ENCODE assay signal across 12 cellular contexts in the genomic region with DNA sequence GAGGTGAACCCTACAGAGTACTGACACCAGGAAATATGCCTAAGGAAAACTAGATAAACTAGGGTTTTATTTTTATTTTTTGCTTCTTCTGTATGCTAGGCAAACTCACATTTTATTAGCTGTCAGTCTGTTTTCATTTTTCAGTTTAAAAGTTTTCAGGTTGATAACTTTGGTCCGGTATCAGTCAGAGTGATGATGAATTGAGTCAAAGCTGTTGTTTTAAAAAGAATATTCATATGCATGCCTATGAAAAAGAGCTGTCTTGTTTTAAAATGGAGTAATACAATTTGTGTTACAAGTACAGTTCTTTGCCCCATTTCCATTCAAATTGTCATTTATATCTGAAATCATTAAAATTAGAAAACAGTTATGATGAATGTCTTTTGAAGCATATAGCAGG. TPM values are rescaled to one million over a fixed set of nuclear protein-coding genes. Genes with fewer than 3 reads are reported as not detected.
DNase-seq lines count a peak whose midpoint lies in the region; ATAC-seq, FAIRE-seq and TF ChIP-seq lines count a peak whose summit lies in the region.
"Had no signal": no experiment of that assay in that cellular context is flagged by ENCODE, and none has a peak within 500 bp of the region (broad histone marks: within the 10 kb centered on the region; RNA-seq: fewer than 3 reads in every experiment).

No MANE protein-coding gene starts in this region.

- TF ChIP-seq POLR2A in A549 (IDR thresholded peaks at IDR 0.05; ENCODE audit: low read length) = no peak

- TF ChIP-seq RAD21 in A549 (conservative IDR thresholded peaks at IDR 0.05 in 1 of 2, IDR thresholded peaks at IDR 0.05 in 1 of 2) = no peak

- H3K4me2 ChIP-seq in A549 = peak overlapping the region; percentile 80; the same call in 2 of the 3 replicates

- H3K36me3 ChIP-seq in CD8-positive, alpha-beta memory T cell (ENCODE audit: insufficient read depth, low read length) = no peaks in the 10 kb centered on the region

- H3K27ac Mint-ChIP-seq in CD8-positive, alpha-beta memory T cell = peak overlapping the region; percentile 44 to 90 (median 76)
- H3K27ac Mint-ChIP-seq in activated naive CD8-positive, alpha-beta T cell treated with anti-CD3 and anti-CD28 coated beads, Interleukin-2, amount 50 U/mL, for 24 hours = peak overlapping the region; percentile 46
- H3K27ac Mint-ChIP-seq in naive B cell = peak overlapping the region; percentile 75 to 95 (median 88)

- CTCF ChIA-PET in A549 (lab: Yijun Ruan, JAX) = interaction anchor here (0.6 to 14.0 kb wide), 48 partner anchors 8 to 1978 kb away, joined by 3 to 340 read pairs (median 4); no protein-coding TSS in a partner anchor
- CTCF ChIA-PET in CD8-positive, alpha-beta memory T cell (lab: Charles Lee) = interaction anchor here (0.8 to 3.7 kb wide), 13 partner anchors 9 to 909 kb away, joined by 3 to 25 read pairs (median 5); a partner anchor contains a TSS

- H3K4me3 ChIP-seq in A549 = no peak overlapping the region
- H3K4me3 ChIP-seq in CD8-positive, alpha-beta memory T cell (ENCODE audit: low read length) = no peak overlapping the region

- no peak for TF ChIP-seq EP300 in A549 (IDR thresholded peaks at IDR 0.05)

- peak overlapping the region in 1 of 2 experiments; percentile 15; a peak in 1 of 6 replicates for H3K27ac ChIP-seq in A549
- H3K27ac ChIP-seq in CD8-positive, alpha-beta memory T cell (ENCODE audit: low read depth, low read length) = no peak overlapping the region
- H3K27ac ChIP-seq: C4-2B had no signal

- WGBS in A549 (ENCODE audit: missing lambda C conversion rate) = 80% methylated on average over 1 of the region's 1 CpG

- FAIRE-seq in A549 (lab: Jason Lieb, UNC) = no peak

- peak overlapping the region in 1 of 7 donors; percentile 30 for H3K4me3 Mint-ChIP-seq in CD8-positive, alpha-beta memory T cell
- peak overlapping the region; percentile 42 for H3K4me3 Mint-ChIP-seq in activated naive CD8-positive, alpha-beta T cell treated with anti-CD3 and anti-CD28 coated beads, Interleukin-2, amount 50 U/mL, for 24 hours
- H3K4me3 Mint-ChIP-seq in naive B cell = peak overlapping the region; percentile 42 to 71 (median 66)

- no peaks in the 10 kb centered on the region for H3K9me3 ChIP-seq in A549
- no peaks in the 10 kb centered on the region for H3K9me3 ChIP-seq in CD8-positive, alpha-beta memory T cell (ENCODE audit: low read length)

- peaks cover 0 to under 1% (median 0%) of the 10 kb centered on the region in 3 donors for H3K36me3 Mint-ChIP-seq in CD8-positive, alpha-beta memory T cell
- peaks cover 2% of the 10 kb centered on the region for H3K36me3 Mint-ChIP-seq in activated naive CD8-positive, alpha-beta T cell treated with anti-CD3 and anti-CD28 coated beads, Interleukin-2, amount 50 U/mL, for 24 hours (ENCODE audit: low read depth)
- H3K36me3 Mint-ChIP-seq in naive B cell = no peaks in the 10 kb centered on the region

- no peaks in the 10 kb centered on the region for H3K27me3 Mint-ChIP-seq in CD8-positive, alpha-beta memory T cell
- no peaks in the 10 kb centered on the region for H3K27me3 Mint-ChIP-seq in activated naive CD8-positive, alpha-beta T cell treated with anti-CD3 and anti-CD28 coated beads, Interleukin-2, amount 50 U/mL, for 24 hours
- no peaks in the 10 kb centered on the region for H3K27me3 Mint-ChIP-seq in naive B cell

- ATAC-seq in A549 (no peak), naive B cell (ENCODE audit: low read depth in 2 of 2) (no peak), HG03108 (IDR thresholded peaks at IDR 0.05; ENCODE audit: unreplicated experiment) (no peak)
- ATAC-seq in activated naive CD8-positive, alpha-beta T cell treated with anti-CD3 and anti-CD28 coated beads, Interleukin-2, amount 50 U/mL, for 24 hours = no peak

- DNase-seq in A549 (ENCODE audit: low read depth in 1 of 2, low spot score in 1 of 2) (no peak), naive B cell (no peak), NCI-H82 (lab: John Stamatoyannopoulos, UW) (no peak)
- no peak for DNase-seq in CD8-positive, alpha-beta memory T cell
- no peak for DNase-seq in activated naive CD8-positive, alpha-beta T cell treated with anti-CD3 and anti-CD28 coated beads, Interleukin-2, amount 50 U/mL, for 24 hours
- no peak for DNase-seq in NK-92 treated with Interleukin-12 subunit alpha and Interleukin-12 subunit beta, amount 100 ng/mL, for 24 hours (lab: John Stamatoyannopoulos, UW)
- no peak for DNase-seq in activated CD4-positive, alpha-beta T cell treated with anti-CD3 and anti-CD28 coated beads for 4 hours
- DNase-seq: stimulated activated CD4-positive, alpha-beta T cell treated with anti-CD3 and anti-CD28 coated beads, Interleukin-2, amount 100 ng/mL, for 24 hours; stimulated activated naive CD8-positive, alpha-beta T cell treated with anti-CD3 and anti-CD28 coated beads, Interleukin-15, Interleukin-2, amounts not matched to agents 100 U/mL and 50 U/mL, for 24 hours; T-helper 9 cell had no signal

- H3K4me1 ChIP-seq in A549 = peaks cover 25% of the 10 kb centered on the region; the same call in 2 of the 3 replicates
- peaks cover 77% of the 10 kb centered on the region for H3K4me1 ChIP-seq in CD8-positive, alpha-beta memory T cell (ENCODE audit: insufficient read depth, low read length)

- peaks cover 79 to 92% (median 91%) of the 10 kb centered on the region in 3 donors for H3K4me1 Mint-ChIP-seq in CD8-positive, alpha-beta memory T cell
- H3K4me1 Mint-ChIP-seq in activated naive CD8-positive, alpha-beta T cell treated with anti-CD3 and anti-CD28 coated beads, Interleukin-2, amount 50 U/mL, for 24 hours = peaks cover 80% of the 10 kb centered on the region
- peaks cover 85 to 98% (median 91%) of the 10 kb centered on the region in 3 donors for H3K4me1 Mint-ChIP-seq in naive B cell

- TF ChIP-seq CTCF in A549 (IDR thresholded peaks at IDR 0.05) = no peak

- H3K27me3 ChIP-seq in CD8-positive, alpha-beta memory T cell (ENCODE audit: insufficient read depth, low read length, poor library complexity, severe bottlenecking) = no peaks in the 10 kb centered on the region

- POLR2A ChIA-PET in A549 (lab: Yijun Ruan, JAX) = interaction anchor here (1.0 kb wide), 1 partner anchor 568 kb away, joined by 4 read pairs; no protein-coding TSS in a partner anchor
- POLR2A ChIA-PET in CD8-positive, alpha-beta memory T cell (lab: Charles Lee) = interaction anchor here (1.2 kb wide), 1 partner anchor 844 kb away, joined by 4 read pairs; no protein-coding TSS in a partner anchor

- H3K9me3 Mint-ChIP-seq in CD8-positive, alpha-beta memory T cell = no peaks in the 10 kb centered on the region
- no peaks in the 10 kb centered on the region for H3K9me3 Mint-ChIP-seq in activated naive CD8-positive, alpha-beta T cell treated with anti-CD3 and anti-CD28 coated beads, Interleukin-2, amount 50 U/mL, for 24 hours
- no peaks in the 10 kb centered on the region for H3K9me3 Mint-ChIP-seq in naive B cell

TF ChIP-seq in A549, 52 proteins besides CTCF, POLR2A, EP300 and RAD21:
- no peak for TF ChIP-seq NR3C1 (IDR thresholded peaks at IDR 0.05)
- no peak for TF ChIP-seq TFCP2L1 (CRISPR knock-in tag; IDR thresholded peaks at IDR 0.05)
- TF ChIP-seq BHLHE40 (IDR thresholded peaks at IDR 0.05; ENCODE audit: low read depth, low read length) = no peak
- TF ChIP-seq, protein P1, sequence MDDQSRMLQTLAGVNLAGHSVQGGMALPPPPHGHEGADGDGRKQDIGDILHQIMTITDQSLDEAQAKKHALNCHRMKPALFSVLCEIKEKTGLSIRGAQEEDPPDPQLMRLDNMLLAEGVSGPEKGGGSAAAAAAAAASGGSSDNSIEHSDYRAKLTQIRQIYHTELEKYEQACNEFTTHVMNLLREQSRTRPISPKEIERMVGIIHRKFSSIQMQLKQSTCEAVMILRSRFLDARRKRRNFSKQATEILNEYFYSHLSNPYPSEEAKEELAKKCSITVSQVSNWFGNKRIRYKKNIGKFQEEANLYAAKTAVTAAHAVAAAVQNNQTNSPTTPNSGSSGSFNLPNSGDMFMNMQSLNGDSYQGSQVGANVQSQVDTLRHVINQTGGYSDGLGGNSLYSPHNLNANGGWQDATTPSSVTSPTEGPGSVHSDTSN (IDR thresholded peaks at IDR 0.05) = no peak
- TF ChIP-seq, protein P2, sequence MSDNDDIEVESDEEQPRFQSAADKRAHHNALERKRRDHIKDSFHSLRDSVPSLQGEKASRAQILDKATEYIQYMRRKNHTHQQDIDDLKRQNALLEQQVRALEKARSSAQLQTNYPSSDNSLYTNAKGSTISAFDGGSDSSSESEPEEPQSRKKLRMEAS (IDR thresholded peaks at IDR 0.05) = no peak
- no peak for TF ChIP-seq RNF2 (IDR thresholded peaks at IDR 0.05; ENCODE audit: borderline replicate concordance, low read depth)
- TF ChIP-seq JUNB (IDR thresholded peaks at IDR 0.05) = no peak
- TF ChIP-seq NPAS2 (CRISPR knock-in tag; IDR thresholded peaks at IDR 0.05; ENCODE audit: borderline replicate concordance) = no peak
- no peak for TF ChIP-seq KDM5A (IDR thresholded peaks at IDR 0.05)
- no peak for TF ChIP-seq RCOR1 (IDR thresholded peaks at IDR 0.05; ENCODE audit: low read depth, low read length)
- TF ChIP-seq NFE2L2 (conservative IDR thresholded peaks at IDR 0.05; ENCODE audit: low read length) = no peak
- TF ChIP-seq CBX8 (IDR thresholded peaks at IDR 0.05) = no peak
- TF ChIP-seq KDM1A (IDR thresholded peaks at IDR 0.05; ENCODE audit: low read depth) = no peak
- no peak for TF ChIP-seq EHF (CRISPR knock-in tag; IDR thresholded peaks at IDR 0.05)

RNA-seq across cellular contexts. Expression of a gene that starts 22.6 kb away (rescaled TPM):
- polyA plus RNA-seq in A549 (2011; rRNA removed) (4.5 and 5.1 TPM in 2 replicates), A549 (2017; fragmentation: RNase III; extraction: RNeasy Plus Mini Kit Qiagen cat#74134 plus additional on column Dnase treatment) (1.8 to 2.1 TPM (median 1.9 TPM) in 3 replicates), naive B cell (ENCODE audit: low read depth in 6 of 6) (100 to 1,000 TPM in 1 of 6 donors, 10 to 100 TPM in 5; 39.8 to 106 (median 90.2) TPM)
- 0.62 and 0.75 TPM in 2 replicates for polyA plus RNA-seq in A549 (2012; cell fraction: cytosol; rRNA removed)
- polyA plus RNA-seq in A549 (2012; cell fraction: nucleus; rRNA removed) = 0.85 and 1.2 TPM in 2 replicates
- 6.8 and 7.9 TPM in 2 replicates for polyA minus RNA-seq in A549 (2011; rRNA and poly(A)+ RNA removed)
- 10 to 100 TPM; 18.1 to 18.7 TPM for total RNA-seq in CD8-positive, alpha-beta memory T cell
- polyA plus RNA-seq in CD8-positive, alpha-beta memory T cell = 34.6 TPM
